Comparison of ENCODE assay signal across 21 cellular contexts in genomic region chr19:2324220-2324948, GRCh38. TPM values are rescaled to one million over a fixed set of nuclear protein-coding genes. Genes with fewer than 3 reads are reported as not detected.
DNase-seq lines count a peak whose midpoint lies in the region; ATAC-seq, FAIRE-seq and TF ChIP-seq lines count a peak whose summit lies in the region.
"Had no signal": no experiment of that assay in that cellular context is flagged by ENCODE, and none has a peak within 500 bp of the region (broad histone marks: within the 10 kb centered on the region; RNA-seq: fewer than 3 reads in every experiment).

No MANE protein-coding gene starts in this region.

- no peak for DNase-seq in natural killer cell treated with Interleukin-12 subunit alpha and Interleukin-12 subunit beta and Interleukin-15 and Interleukin-18, amount 100 ng/mL, for 72 hours (ENCODE audit: low spot score)
- DNase-seq in natural killer cell: no peak
- peak in 2 of 3 donors; percentile 70 to 80 for DNase-seq in Peyer's patch
- peak; percentile 45 for DNase-seq in kidney
- DNase-seq in NCI-H187 treated with DMSO at 0.1 percent for 48 hours (lab: John Stamatoyannopoulos, UW): no peak
- no peak for DNase-seq in activated gamma-delta T cell treated with Interleukin-2 at 50 U/mL for 16 hours
- DNase-seq in AG20443 (ENCODE audit: low spot score): no peak
- DNase-seq: aorta; NCI-H1436; NCI-H345; ovary; SHP77 treated with DMSO at 0.1 percent for 48 hours; sigmoid colon; stimulated activated CD4-positive, alpha-beta T cell treated with anti-CD3 and anti-CD28 coated beads, Interleukin-2, amount 100 ng/mL, for 24 hours had no signal

- H3K27me3 ChIP-seq in Peyer's patch: no peaks in the 10 kb centered on the region
- H3K27me3 ChIP-seq: ovary, sigmoid colon had no signal

- H3K4me1 Mint-ChIP-seq in natural killer cell treated with Interleukin-12 subunit alpha and Interleukin-12 subunit beta and Interleukin-15 and Interleukin-18, amount 100 ng/mL, for 72 hours (ENCODE audit: low read depth in 2 of 2): peaks cover 28 to 32% of the 10 kb centered on the region in 2 donors
- peaks cover 20 to 40% of the 10 kb centered on the region in 2 donors for H3K4me1 Mint-ChIP-seq in natural killer cell

- ATAC-seq in natural killer cell treated with Interleukin-12 subunit alpha and Interleukin-12 subunit beta and Interleukin-15 and Interleukin-18, amount 100 ng/mL, for 72 hours: no peak
- ATAC-seq in natural killer cell (no peak), GM21367 (IDR thresholded peaks at IDR 0.05; ENCODE audit: unreplicated experiment) (no peak)
- ATAC-seq: activated T-helper 17 cell treated with anti-CD3 and anti-CD28 coated beads, Interleukin-2, amount 50 U/mL, for 72 hours had no signal

- peaks cover 6% of the 10 kb centered on the region for H3K36me3 Mint-ChIP-seq in natural killer cell treated with Interleukin-12 subunit alpha and Interleukin-12 subunit beta and Interleukin-15 and Interleukin-18, amount 100 ng/mL, for 72 hours
- no peaks in the 10 kb centered on the region for H3K36me3 Mint-ChIP-seq in natural killer cell

- H3K9me3 ChIP-seq in Peyer's patch: no peaks in the 10 kb centered on the region
- H3K9me3 ChIP-seq in kidney (ENCODE audit: control insufficient read depth in 1 of 2, low read length in 2 of 2): no peaks in the 10 kb centered on the region
- H3K9me3 ChIP-seq: HAP-1, ovary, sigmoid colon had no signal

- H3K36me3 ChIP-seq in Peyer's patch (peaks cover 0 to 53% (median 0%) of the 10 kb centered on the region in 3 donors), kidney (ENCODE audit: control insufficient read depth in 1 of 2, insufficient read depth in 2 of 2, low read length in 2 of 2) (no peaks in the 10 kb centered on the region)
- H3K36me3 ChIP-seq: ovary had no signal

- H3K27me3 Mint-ChIP-seq in natural killer cell treated with Interleukin-12 subunit alpha and Interleukin-12 subunit beta and Interleukin-15 and Interleukin-18, amount 100 ng/mL, for 72 hours: no peaks in the 10 kb centered on the region
- H3K27me3 Mint-ChIP-seq in natural killer cell (ENCODE audit: low read depth in 2 of 2): no peaks in the 10 kb centered on the region
- H3K27me3 Mint-ChIP-seq: activated T-helper 17 cell treated with anti-CD3 and anti-CD28 coated beads, Interleukin-2, amount 50 U/mL, for 72 hours had no signal

- H3K4me3 ChIP-seq in Peyer's patch (peak overlapping the region in 1 of 4 donors; percentile 6), kidney (ENCODE audit: low read length in 2 of 2) (no peak overlapping the region)
- H3K4me3 ChIP-seq: HAP-1, ovary, sigmoid colon had no signal

- no peak overlapping the region for H3K9ac ChIP-seq in kidney (ENCODE audit: low read length in 2 of 2)

- H3K4me3 Mint-ChIP-seq in natural killer cell treated with Interleukin-12 subunit alpha and Interleukin-12 subunit beta and Interleukin-15 and Interleukin-18, amount 100 ng/mL, for 72 hours: peak overlapping the region; percentile 30
- no peak overlapping the region for H3K4me3 Mint-ChIP-seq in natural killer cell
- H3K4me3 Mint-ChIP-seq: activated T-helper 17 cell treated with anti-CD3 and anti-CD28 coated beads, Interleukin-2, amount 50 U/mL, for 72 hours; T-helper 1 cell treated with Interleukin-12 subunit alpha and Interleukin-12 subunit beta and Interleukin-4 antibody, amounts not matched to agents 30 μg/mL and 1 μg/mL, for 36 hours had no signal

- no peak for TF ChIP-seq POLR2A in Peyer's patch (IDR thresholded peaks at IDR 0.05)

- intact Hi-C loops in natural killer cell (cut with micrococcal nuclease) (loop anchor here (10.0 kb wide), 1 partner anchor 50 kb away; no protein-coding TSS in a partner anchor), kidney (cut with DNase I) (no loop called here)

- TF ChIP-seq CTCF in natural killer cell (IDR thresholded peaks at IDR 0.05) (no peak), Peyer's patch (IDR thresholded peaks at IDR 0.05) (no peak), kidney (IDR thresholded peaks at IDR 0.05; ENCODE audit: borderline replicate concordance, extremely low read depth, insufficient read depth) (no peak)

- H3K27ac Mint-ChIP-seq in natural killer cell treated with Interleukin-12 subunit alpha and Interleukin-12 subunit beta and Interleukin-15 and Interleukin-18, amount 100 ng/mL, for 72 hours: no peak overlapping the region
- H3K27ac Mint-ChIP-seq in natural killer cell: no peak overlapping the region
- H3K27ac Mint-ChIP-seq: activated T-helper 17 cell treated with anti-CD3 and anti-CD28 coated beads, Interleukin-2, amount 50 U/mL, for 72 hours; T-helper 1 cell treated with Interleukin-12 subunit alpha and Interleukin-12 subunit beta and Interleukin-4 antibody, amounts not matched to agents 30 μg/mL and 1 μg/mL, for 36 hours had no signal

- H3K4me1 ChIP-seq in Peyer's patch (peaks cover 0 to 34% (median 18%) of the 10 kb centered on the region in 4 donors), kidney (ENCODE audit: control insufficient read depth in 1 of 2, insufficient read depth in 1 of 2, low read depth in 1 of 2, low read length in 2 of 2) (peaks cover 1 to 12% of the 10 kb centered on the region in 2 donors)

- no peaks in the 10 kb centered on the region for H3K9me3 Mint-ChIP-seq in natural killer cell treated with Interleukin-12 subunit alpha and Interleukin-12 subunit beta and Interleukin-15 and Interleukin-18, amount 100 ng/mL, for 72 hours
- no peaks in the 10 kb centered on the region for H3K9me3 Mint-ChIP-seq in natural killer cell
- H3K9me3 Mint-ChIP-seq: activated T-helper 17 cell treated with anti-CD3 and anti-CD28 coated beads, Interleukin-2, amount 50 U/mL, for 72 hours; T-helper 1 cell treated with Interleukin-12 subunit alpha and Interleukin-12 subunit beta and Interleukin-4 antibody, amounts not matched to agents 30 μg/mL and 1 μg/mL, for 36 hours had no signal

- H3K27ac ChIP-seq in Peyer's patch: peak overlapping the region in 2 of 4 donors; percentile 59 to 79
- H3K27ac ChIP-seq in kidney (ENCODE audit: low read depth in 2 of 2, low read length in 2 of 2): no peak overlapping the region
- H3K27ac ChIP-seq: ovary, sigmoid colon had no signal

- no peak for FAIRE-seq in kidney (lab: Jason Lieb, UNC)
- FAIRE-seq: D721Med, GM19239 had no signal

RNA-seq across cellular contexts. Expression of gene LSM7, which starts 4.0 kb away (rescaled TPM):
- total RNA-seq in natural killer cell treated with Interleukin-12 subunit alpha and Interleukin-12 subunit beta and Interleukin-15 and Interleukin-18, amount 100 ng/mL, for 72 hours: 100 to 1,000 TPM; 111 to 154 TPM
- 10 to 100 TPM; 52.0 to 80.2 (median 77.4) TPM for total RNA-seq in natural killer cell
- total RNA-seq in Peyer's patch: 100 to 1,000 TPM in 2 of 4 donors, 10 to 100 TPM in 2; 59.8 to 152 (median 109) TPM
- total RNA-seq in kidney: 54.0 TPM
- 160 TPM for polyA plus RNA-seq in kidney (ENCODE audit: insufficient read depth, low read depth, low replicate concordance)

RNA-seq across cellular contexts. Expression of gene SPPL2B, which starts 4.1 kb away (rescaled TPM):
- 10 to 100 TPM; 41.3 to 97.6 TPM for total RNA-seq in natural killer cell treated with Interleukin-12 subunit alpha and Interleukin-12 subunit beta and Interleukin-15 and Interleukin-18, amount 100 ng/mL, for 72 hours
- total RNA-seq in natural killer cell: 10 to 100 TPM; 63.2 to 83.8 (median 79.7) TPM
- total RNA-seq in Peyer's patch: 100 to 1,000 TPM; 196 to 448 (median 270) TPM
- 94.1 TPM for total RNA-seq in kidney
- polyA plus RNA-seq in kidney (ENCODE audit: insufficient read depth, low read depth, low replicate concordance): 25.3 TPM

RNA-seq across cellular contexts. Expression of gene LINGO3, which starts 16.4 kb away (rescaled TPM):
- under 1 TPM; 0.20 to 0.21 TPM for total RNA-seq in natural killer cell treated with Interleukin-12 subunit alpha and Interleukin-12 subunit beta and Interleukin-15 and Interleukin-18, amount 100 ng/mL, for 72 hours
- 1 to 10 TPM in 1 of 3 donors, under 1 TPM in 2; 0.68 to 1.0 (median 0.84) TPM for total RNA-seq in natural killer cell
- 1 to 10 TPM in 1 of 4 donors, under 1 TPM in 1, not detected in 2; 0.54 to 5.0 TPM for total RNA-seq in Peyer's patch
- total RNA-seq in kidney: 0.09 TPM
- polyA plus RNA-seq in kidney (ENCODE audit: insufficient read depth, low read depth, low replicate concordance): not detected
- total RNA-seq: aorta, LHCN-M2, ovary had no signal
- polyA plus RNA-seq: ovary had no signal

RNA-seq across cellular contexts. Expression of gene TMPRSS9, which starts 35.7 kb away (rescaled TPM):
- total RNA-seq in natural killer cell treated with Interleukin-12 subunit alpha and Interleukin-12 subunit beta and Interleukin-15 and Interleukin-18, amount 100 ng/mL, for 72 hours: not detected
- not detected for total RNA-seq in natural killer cell
- total RNA-seq in Peyer's patch: 1 to 10 TPM in 1 of 4 donors, under 1 TPM in 2, not detected in 1; 0.54 to 2.5 (median 0.85) TPM
- not detected for total RNA-seq in kidney
- not detected for polyA plus RNA-seq in kidney (ENCODE audit: insufficient read depth, low read depth, low replicate concordance)
- total RNA-seq: activated T-helper 17 cell treated with anti-CD3 and anti-CD28 coated beads, Interleukin-2, amount 50 U/mL, for 72 hours; LHCN-M2 had no signal
- polyA plus RNA-seq: aorta had no signal

RNA-seq across cellular contexts. Expression of gene PEAK3, which starts 42.4 kb away (rescaled TPM):
- 1 to 10 TPM; 2.4 to 8.2 TPM for total RNA-seq in natural killer cell treated with Interleukin-12 subunit alpha and Interleukin-12 subunit beta and Interleukin-15 and Interleukin-18, amount 100 ng/mL, for 72 hours
- total RNA-seq in natural killer cell (1 to 10 TPM; 5.7 to 9.5 (median 8.4) TPM), Peyer's patch (1 to 10 TPM; 1.2 to 5.8 (median 2.6) TPM), kidney (2.1 TPM)
- polyA plus RNA-seq in kidney (ENCODE audit: insufficient read depth, low read depth, low replicate concordance): not detected

Comparison
In these comparisons a context has a peak if more than half of its experiments do, and no peak if none do; other contexts are left out.
1. DNase-seq: peak in Peyer's patch (2 of 3) and kidney (single experiment); none in natural killer cell treated with Interleukin-12 subunit alpha and Interleukin-12 subunit beta and Interleukin-15 and Interleukin-18, amount 100 ng/mL, for 72 hours (single experiment), natural killer cell (single experiment), NCI-H187 treated with DMSO at 0.1 percent for 48 hours (single experiment), activated gamma-delta T cell treated with Interleukin-2 at 50 U/mL for 16 hours (single experiment) and AG20443 (single experiment).